ENCODE assay signal across 8 cellular contexts in the genomic region with DNA sequence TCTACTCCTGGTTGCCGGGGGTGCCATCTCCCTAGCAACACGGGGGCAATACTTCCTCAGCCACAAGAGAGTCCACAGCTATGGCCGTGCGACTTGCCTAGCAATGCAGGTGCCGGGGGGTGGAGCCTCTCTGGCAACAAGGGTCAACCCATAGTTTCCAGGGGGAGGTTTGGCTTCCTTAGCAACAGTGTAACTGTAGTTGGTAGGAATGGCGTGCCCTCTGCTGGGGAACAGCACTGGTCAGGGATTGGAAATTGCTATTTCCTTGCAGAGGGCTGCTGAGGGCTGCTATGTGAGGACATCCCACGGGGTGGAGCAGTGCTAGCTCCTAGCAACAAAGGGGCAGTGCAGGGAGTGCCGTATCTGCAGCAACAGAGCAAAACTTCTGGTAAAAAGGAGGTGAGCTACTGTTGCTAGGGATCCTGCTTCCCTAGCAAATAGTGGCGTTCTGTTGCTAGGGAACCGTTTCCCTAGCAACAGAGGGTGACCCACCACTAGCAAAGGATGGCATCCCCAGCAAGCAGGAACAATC. TPM values are rescaled to one million over a fixed set of nuclear protein-coding genes. Genes with fewer than 3 reads are reported as not detected.
DNase-seq lines count a peak whose midpoint lies in the region; FAIRE-seq and TF ChIP-seq lines count a peak whose summit lies in the region.

No MANE protein-coding gene starts in this region.

- no peaks in the 10 kb centered on the region for H3K4me1 ChIP-seq in HUES64 (ENCODE audit: insufficient read depth, low read length)
- H3K4me1 ChIP-seq in adipocyte (ENCODE audit: control insufficient read depth, insufficient read depth, low read length) = no peaks in the 10 kb centered on the region
- H3K4me1 ChIP-seq in ascending aorta = no peaks in the 10 kb centered on the region

- H3K4me3 ChIP-seq in HUES64 (ENCODE audit: low read length) = no peak overlapping the region
- H3K4me3 ChIP-seq in adipocyte (ENCODE audit: low read length) = no peak overlapping the region
- H3K4me3 ChIP-seq in ascending aorta = no peak overlapping the region

- H3K36me3 ChIP-seq in HUES64 (ENCODE audit: insufficient read depth, low read length) = peaks cover 50% of the 10 kb centered on the region
- H3K36me3 ChIP-seq in adipocyte (ENCODE audit: control insufficient read depth, insufficient read depth, low read length, severe bottlenecking) = peaks cover 18% of the 10 kb centered on the region
- H3K36me3 ChIP-seq in ascending aorta = peaks cover 11 to 25% of the 10 kb centered on the region in 2 donors

- WGBS in HUES64 = 41% methylated on average over 10 of the region's 10 CpGs

- no peak for TF ChIP-seq CTCF in ascending aorta (IDR thresholded peaks at IDR 0.05)

- H3K27me3 ChIP-seq in HUES64 (ENCODE audit: insufficient read depth, low read length) = no peaks in the 10 kb centered on the region
- H3K27me3 ChIP-seq in adipocyte (replicated peaks; ENCODE audit: control insufficient read depth, insufficient read depth, low read length) = no peaks in the 10 kb centered on the region
- no peaks in the 10 kb centered on the region for H3K27me3 ChIP-seq in ascending aorta

- H3K9ac ChIP-seq in HUES64 (ENCODE audit: low read depth, low read length) (no peak overlapping the region), adipocyte (ENCODE audit: low read length) (no peak overlapping the region)

- FAIRE-seq in A204.1 (lab: Jason Lieb, UNC) = peak; percentile 92

- H3K9me3 ChIP-seq in HUES64 (ENCODE audit: insufficient read depth, low read depth, low read length) = no peaks in the 10 kb centered on the region
- no peaks in the 10 kb centered on the region for H3K9me3 ChIP-seq in adipocyte (ENCODE audit: control insufficient read depth, low read length)
- no peaks in the 10 kb centered on the region for H3K9me3 ChIP-seq in ascending aorta

- peak; percentile 51 for DNase-seq in adipocyte (ENCODE audit: low read depth)
- peak; percentile 77 for DNase-seq in iPS-NIHi7 (ENCODE audit: extremely low spot score)
- no peak for DNase-seq in stimulated activated CD4-positive, alpha-beta T cell treated with anti-CD3 and anti-CD28 coated beads, Interleukin-1b, Interleukin-23, amount 100 ng/mL, for 48 hours
- no peak for DNase-seq in ascending aorta (ENCODE audit: low spot score in 2 of 2)
- DNase-seq in NCI-H1092 treated with DMSO at 0.1 percent for 48 hours (lab: John Stamatoyannopoulos, UW) = no peak
- no peak for DNase-seq in activated naive CD4-positive, alpha-beta T cell (lab: John Stamatoyannopoulos, UW)

- intact Hi-C loops in ascending aorta (cut with DNase I) = no loop called here

- peak overlapping the region; percentile 14; the same call in 1 of the 2 replicates for H3K27ac ChIP-seq in HUES64 (ENCODE audit: low read depth, low read length)
- H3K27ac ChIP-seq in ascending aorta = no peak overlapping the region

RNA-seq across cellular contexts. Expression of gene TMC4, which starts 7.0 kb away (rescaled TPM):
- 1.00 TPM for polyA plus RNA-seq in HUES64 (2013, experiment 1 of 2)
- 0.89 TPM for polyA plus RNA-seq in HUES64 (2013, experiment 2 of 2)
- total RNA-seq in ascending aorta = 7.1 TPM

RNA-seq across cellular contexts. Expression of gene MBOAT7, which starts 9.4 kb away (rescaled TPM):
- 74.7 TPM for polyA plus RNA-seq in HUES64 (2013, experiment 1 of 2)
- 81.0 TPM for polyA plus RNA-seq in HUES64 (2013, experiment 2 of 2)
- total RNA-seq in ascending aorta = 56.1 TPM

RNA-seq across cellular contexts. Expression of gene TSEN34, which starts 11.1 kb away (rescaled TPM):
- 24.2 TPM for polyA plus RNA-seq in HUES64 (2013, experiment 1 of 2)
- 24.9 TPM for polyA plus RNA-seq in HUES64 (2013, experiment 2 of 2)
- 54.9 TPM for total RNA-seq in ascending aorta

RNA-seq across cellular contexts. Expression of gene LENG1, which starts 20.5 kb away (rescaled TPM):
- 4.8 TPM for polyA plus RNA-seq in HUES64 (2013, experiment 1 of 2)
- polyA plus RNA-seq in HUES64 (2013, experiment 2 of 2) = 6.1 TPM
- total RNA-seq in ascending aorta = 2.7 TPM

RNA-seq across cellular contexts. Expression of gene RPS9, which starts 20.7 kb away (rescaled TPM):
- 1,594 TPM for polyA plus RNA-seq in HUES64 (2013, experiment 1 of 2)
- 1,629 TPM for polyA plus RNA-seq in HUES64 (2013, experiment 2 of 2)
- 2,061 TPM for total RNA-seq in ascending aorta

Comparison
In these comparisons a context has a peak if more than half of its experiments do, and no peak if none do; other contexts are left out.
1. DNase-seq: peak in adipocyte (single experiment) and iPS-NIHi7 (single experiment); none in stimulated activated CD4-positive, alpha-beta T cell treated with anti-CD3 and anti-CD28 coated beads, Interleukin-1b, Interleukin-23, amount 100 ng/mL, for 48 hours (single experiment), ascending aorta (0 of 2), NCI-H1092 treated with DMSO at 0.1 percent for 48 hours (single experiment) and activated naive CD4-positive, alpha-beta T cell (0 of 4).